In the genomic region with DNA sequence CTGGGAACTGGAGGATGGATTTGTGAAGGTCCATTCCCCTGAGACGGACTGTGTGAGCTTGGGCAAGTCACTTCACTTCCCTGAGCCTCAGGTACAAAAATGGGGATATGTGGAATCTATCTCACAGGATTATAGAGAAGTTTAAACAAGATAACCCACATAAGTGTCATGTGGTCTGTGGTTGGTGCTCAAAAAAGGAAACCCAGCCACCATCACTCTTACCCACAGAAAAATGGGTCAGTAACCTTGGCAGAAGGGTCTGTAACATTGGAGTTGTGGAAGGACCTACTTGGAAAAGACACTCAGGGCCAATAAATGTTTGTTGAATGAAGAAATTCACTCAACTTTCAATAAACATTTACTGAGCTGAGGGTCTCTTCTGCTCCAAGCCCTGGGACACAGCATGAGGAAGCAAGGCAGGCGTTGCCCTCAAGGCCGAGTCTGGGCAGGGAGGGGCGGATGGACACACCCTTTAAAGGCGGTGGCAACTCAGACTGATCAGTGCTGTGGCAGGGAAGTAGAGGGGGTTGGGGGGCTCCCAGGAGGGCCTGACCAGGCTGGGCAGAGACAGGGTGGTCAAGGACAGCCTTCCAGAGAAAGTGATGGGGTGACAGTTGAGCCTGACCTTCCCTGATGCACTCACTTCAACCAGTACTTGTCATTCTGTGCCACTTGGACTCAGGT, we compare ENCODE assay signal across 2 cellular contexts.
TF ChIP-seq lines count a peak whose summit lies in the region.

No MANE protein-coding gene starts in this region.

TF ChIP-seq in GM23338, 12 proteins besides CTCF, POLR2A, EP300 and RAD21 (continued from another document and continues in another):
- TF ChIP-seq, protein P1, sequence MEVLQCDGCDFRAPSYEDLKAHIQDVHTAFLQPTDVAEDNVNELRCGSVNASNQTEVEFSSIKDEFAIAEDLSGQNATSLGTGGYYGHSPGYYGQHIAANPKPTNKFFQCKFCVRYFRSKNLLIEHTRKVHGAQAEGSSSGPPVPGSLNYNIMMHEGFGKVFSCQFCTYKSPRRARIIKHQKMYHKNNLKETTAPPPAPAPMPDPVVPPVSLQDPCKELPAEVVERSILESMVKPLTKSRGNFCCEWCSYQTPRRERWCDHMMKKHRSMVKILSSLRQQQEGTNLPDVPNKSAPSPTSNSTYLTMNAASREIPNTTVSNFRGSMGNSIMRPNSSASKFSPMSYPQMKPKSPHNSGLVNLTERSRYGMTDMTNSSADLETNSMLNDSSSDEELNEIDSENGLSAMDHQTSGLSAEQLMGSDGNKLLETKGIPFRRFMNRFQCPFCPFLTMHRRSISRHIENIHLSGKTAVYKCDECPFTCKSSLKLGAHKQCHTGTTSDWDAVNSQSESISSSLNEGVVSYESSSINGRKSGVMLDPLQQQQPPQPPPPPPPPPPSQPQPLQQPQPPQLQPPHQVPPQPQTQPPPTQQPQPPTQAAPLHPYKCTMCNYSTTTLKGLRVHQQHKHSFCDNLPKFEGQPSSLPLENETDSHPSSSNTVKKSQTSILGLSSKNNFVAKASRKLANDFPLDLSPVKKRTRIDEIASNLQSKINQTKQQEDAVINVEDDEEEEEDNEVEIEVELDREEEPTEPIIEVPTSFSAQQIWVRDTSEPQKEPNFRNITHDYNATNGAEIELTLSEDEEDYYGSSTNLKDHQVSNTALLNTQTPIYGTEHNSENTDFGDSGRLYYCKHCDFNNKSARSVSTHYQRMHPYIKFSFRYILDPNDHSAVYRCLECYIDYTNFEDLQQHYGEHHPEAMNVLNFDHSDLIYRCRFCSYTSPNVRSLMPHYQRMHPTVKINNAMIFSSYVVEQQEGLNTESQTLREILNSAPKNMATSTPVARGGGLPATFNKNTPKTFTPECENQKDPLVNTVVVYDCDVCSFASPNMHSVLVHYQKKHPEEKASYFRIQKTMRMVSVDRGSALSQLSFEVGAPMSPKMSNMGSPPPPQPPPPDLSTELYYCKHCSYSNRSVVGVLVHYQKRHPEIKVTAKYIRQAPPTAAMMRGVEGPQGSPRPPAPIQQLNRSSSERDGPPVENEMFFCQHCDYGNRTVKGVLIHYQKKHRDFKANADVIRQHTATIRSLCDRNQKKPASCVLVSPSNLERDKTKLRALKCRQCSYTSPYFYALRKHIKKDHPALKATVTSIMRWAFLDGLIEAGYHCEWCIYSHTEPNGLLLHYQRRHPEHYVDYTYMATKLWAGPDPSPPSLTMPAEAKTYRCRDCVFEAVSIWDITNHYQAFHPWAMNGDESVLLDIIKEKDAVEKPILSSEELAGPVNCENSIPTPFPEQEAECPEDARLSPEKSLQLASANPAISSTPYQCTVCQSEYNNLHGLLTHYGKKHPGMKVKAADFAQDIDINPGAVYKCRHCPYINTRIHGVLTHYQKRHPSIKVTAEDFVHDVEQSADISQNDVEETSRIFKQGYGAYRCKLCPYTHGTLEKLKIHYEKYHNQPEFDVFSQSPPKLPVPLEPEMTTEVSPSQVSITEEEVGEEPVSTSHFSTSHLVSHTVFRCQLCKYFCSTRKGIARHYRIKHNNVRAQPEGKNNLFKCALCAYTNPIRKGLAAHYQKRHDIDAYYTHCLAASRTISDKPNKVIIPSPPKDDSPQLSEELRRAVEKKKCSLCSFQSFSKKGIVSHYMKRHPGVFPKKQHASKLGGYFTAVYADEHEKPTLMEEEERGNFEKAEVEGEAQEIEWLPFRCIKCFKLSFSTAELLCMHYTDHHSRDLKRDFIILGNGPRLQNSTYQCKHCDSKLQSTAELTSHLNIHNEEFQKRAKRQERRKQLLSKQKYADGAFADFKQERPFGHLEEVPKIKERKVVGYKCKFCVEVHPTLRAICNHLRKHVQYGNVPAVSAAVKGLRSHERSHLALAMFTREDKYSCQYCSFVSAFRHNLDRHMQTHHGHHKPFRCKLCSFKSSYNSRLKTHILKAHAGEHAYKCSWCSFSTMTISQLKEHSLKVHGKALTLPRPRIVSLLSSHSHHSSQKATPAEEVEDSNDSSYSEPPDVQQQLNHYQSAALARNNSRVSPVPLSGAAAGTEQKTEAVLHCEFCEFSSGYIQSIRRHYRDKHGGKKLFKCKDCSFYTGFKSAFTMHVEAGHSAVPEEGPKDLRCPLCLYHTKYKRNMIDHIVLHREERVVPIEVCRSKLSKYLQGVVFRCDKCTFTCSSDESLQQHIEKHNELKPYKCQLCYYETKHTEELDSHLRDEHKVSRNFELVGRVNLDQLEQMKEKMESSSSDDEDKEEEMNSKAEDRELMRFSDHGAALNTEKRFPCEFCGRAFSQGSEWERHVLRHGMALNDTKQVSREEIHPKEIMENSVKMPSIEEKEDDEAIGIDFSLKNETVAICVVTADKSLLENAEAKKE (CRISPR knock-in tag; IDR thresholded peaks at IDR 0.05) = no peak
- TF ChIP-seq ZNF331 (CRISPR knock-in tag; IDR thresholded peaks at IDR 0.05; ENCODE audit: low read depth) (no peak), EZH2 (IDR thresholded peaks at IDR 0.05; ENCODE audit: low read depth, unreplicated experiment) (no peak), POLR2AphosphoS5 (IDR thresholded peaks at IDR 0.05; ENCODE audit: low read depth) (no peak), NANOG (IDR thresholded peaks at IDR 0.05; ENCODE audit: borderline replicate concordance) (no peak), ZNF114 (CRISPR knock-in tag; IDR thresholded peaks at IDR 0.05) (no peak)
- TF ChIP-seq, protein P2, sequence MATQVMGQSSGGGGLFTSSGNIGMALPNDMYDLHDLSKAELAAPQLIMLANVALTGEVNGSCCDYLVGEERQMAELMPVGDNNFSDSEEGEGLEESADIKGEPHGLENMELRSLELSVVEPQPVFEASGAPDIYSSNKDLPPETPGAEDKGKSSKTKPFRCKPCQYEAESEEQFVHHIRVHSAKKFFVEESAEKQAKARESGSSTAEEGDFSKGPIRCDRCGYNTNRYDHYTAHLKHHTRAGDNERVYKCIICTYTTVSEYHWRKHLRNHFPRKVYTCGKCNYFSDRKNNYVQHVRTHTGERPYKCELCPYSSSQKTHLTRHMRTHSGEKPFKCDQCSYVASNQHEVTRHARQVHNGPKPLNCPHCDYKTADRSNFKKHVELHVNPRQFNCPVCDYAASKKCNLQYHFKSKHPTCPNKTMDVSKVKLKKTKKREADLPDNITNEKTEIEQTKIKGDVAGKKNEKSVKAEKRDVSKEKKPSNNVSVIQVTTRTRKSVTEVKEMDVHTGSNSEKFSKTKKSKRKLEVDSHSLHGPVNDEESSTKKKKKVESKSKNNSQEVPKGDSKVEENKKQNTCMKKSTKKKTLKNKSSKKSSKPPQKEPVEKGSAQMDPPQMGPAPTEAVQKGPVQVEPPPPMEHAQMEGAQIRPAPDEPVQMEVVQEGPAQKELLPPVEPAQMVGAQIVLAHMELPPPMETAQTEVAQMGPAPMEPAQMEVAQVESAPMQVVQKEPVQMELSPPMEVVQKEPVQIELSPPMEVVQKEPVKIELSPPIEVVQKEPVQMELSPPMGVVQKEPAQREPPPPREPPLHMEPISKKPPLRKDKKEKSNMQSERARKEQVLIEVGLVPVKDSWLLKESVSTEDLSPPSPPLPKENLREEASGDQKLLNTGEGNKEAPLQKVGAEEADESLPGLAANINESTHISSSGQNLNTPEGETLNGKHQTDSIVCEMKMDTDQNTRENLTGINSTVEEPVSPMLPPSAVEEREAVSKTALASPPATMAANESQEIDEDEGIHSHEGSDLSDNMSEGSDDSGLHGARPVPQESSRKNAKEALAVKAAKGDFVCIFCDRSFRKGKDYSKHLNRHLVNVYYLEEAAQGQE (IDR thresholded peaks at IDR 0.05; ENCODE audit: unreplicated experiment) = no peak
- TF ChIP-seq, protein P3, sequence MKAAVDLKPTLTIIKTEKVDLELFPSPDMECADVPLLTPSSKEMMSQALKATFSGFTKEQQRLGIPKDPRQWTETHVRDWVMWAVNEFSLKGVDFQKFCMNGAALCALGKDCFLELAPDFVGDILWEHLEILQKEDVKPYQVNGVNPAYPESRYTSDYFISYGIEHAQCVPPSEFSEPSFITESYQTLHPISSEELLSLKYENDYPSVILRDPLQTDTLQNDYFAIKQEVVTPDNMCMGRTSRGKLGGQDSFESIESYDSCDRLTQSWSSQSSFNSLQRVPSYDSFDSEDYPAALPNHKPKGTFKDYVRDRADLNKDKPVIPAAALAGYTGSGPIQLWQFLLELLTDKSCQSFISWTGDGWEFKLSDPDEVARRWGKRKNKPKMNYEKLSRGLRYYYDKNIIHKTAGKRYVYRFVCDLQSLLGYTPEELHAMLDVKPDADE (IDR thresholded peaks at IDR 0.05) = no peak

TF ChIP-seq in K562, 482 proteins besides CTCF, POLR2A, EP300 and RAD21 (continued from another document):
- TF ChIP-seq, protein P4, sequence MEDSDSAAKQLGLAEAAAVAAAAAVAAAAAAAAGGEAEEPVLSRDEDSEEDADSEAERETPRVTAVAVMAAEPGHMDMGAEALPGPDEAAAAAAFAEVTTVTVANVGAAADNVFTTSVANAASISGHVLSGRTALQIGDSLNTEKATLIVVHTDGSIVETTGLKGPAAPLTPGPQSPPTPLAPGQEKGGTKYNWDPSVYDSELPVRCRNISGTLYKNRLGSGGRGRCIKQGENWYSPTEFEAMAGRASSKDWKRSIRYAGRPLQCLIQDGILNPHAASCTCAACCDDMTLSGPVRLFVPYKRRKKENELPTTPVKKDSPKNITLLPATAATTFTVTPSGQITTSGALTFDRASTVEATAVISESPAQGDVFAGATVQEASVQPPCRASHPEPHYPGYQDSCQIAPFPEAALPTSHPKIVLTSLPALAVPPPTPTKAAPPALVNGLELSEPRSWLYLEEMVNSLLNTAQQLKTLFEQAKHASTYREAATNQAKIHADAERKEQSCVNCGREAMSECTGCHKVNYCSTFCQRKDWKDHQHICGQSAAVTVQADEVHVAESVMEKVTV (CRISPR knock-in tag; IDR thresholded peaks at IDR 0.05) = no peak
- no peak for TF ChIP-seq KAT7 (CRISPR knock-in tag; IDR thresholded peaks at IDR 0.05; ENCODE audit: borderline replicate concordance)
- TF ChIP-seq, protein P5, sequence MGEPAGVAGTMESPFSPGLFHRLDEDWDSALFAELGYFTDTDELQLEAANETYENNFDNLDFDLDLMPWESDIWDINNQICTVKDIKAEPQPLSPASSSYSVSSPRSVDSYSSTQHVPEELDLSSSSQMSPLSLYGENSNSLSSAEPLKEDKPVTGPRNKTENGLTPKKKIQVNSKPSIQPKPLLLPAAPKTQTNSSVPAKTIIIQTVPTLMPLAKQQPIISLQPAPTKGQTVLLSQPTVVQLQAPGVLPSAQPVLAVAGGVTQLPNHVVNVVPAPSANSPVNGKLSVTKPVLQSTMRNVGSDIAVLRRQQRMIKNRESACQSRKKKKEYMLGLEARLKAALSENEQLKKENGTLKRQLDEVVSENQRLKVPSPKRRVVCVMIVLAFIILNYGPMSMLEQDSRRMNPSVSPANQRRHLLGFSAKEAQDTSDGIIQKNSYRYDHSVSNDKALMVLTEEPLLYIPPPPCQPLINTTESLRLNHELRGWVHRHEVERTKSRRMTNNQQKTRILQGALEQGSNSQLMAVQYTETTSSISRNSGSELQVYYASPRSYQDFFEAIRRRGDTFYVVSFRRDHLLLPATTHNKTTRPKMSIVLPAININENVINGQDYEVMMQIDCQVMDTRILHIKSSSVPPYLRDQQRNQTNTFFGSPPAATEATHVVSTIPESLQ (CRISPR knock-in tag; IDR thresholded peaks at IDR 0.05) = 0 out of 2 replicates have a peak, but pooled peaks have one; percentile 29
- TF ChIP-seq NR2C1 (IDR thresholded peaks at IDR 0.05) = no peak
- TF ChIP-seq NR2C1 (tag; IDR thresholded peaks at IDR 0.05) = no peak
